Comparison of ENCODE assay signal across 8 cellular contexts in the genomic region with DNA sequence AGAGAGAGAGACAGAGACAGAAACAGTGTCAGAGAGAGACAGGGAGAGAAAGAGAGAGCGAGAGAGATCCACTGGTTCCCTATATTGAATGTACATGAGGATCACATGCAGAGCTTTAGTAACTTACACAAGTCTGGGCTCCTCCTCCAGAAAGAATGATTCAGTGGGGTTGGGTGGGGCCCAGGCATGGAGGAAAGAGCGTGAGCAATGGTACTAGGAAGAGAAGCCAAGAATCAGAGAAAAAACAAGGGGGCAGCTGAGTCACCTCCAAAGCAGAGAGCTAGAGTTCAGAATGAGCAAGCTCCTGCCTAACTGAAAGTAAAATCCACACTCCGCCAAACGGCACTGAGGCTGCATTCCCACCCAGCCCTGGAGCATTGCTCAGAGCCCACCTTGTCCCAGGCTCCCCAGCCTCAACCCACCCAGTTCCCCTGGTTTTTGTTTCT.
DNase-seq lines count a peak whose midpoint lies in the region; TF ChIP-seq lines count a peak whose summit lies in the region.

No MANE protein-coding gene starts in this region.

- H3K4me1 ChIP-seq in rectal smooth muscle tissue (ENCODE audit: control insufficient read depth, insufficient read depth, low read length) (peaks cover 4% of the 10 kb centered on the region), spleen (no peaks in the 10 kb centered on the region)

- no peak overlapping the region for H3K9ac ChIP-seq in rectal smooth muscle tissue (ENCODE audit: low read length)

- TF ChIP-seq CTCF in RWPE1 (conservative IDR thresholded peaks at IDR 0.05; ENCODE audit: low read depth) (no peak), spleen (IDR thresholded peaks at IDR 0.05 in 8 of 11, conservative IDR thresholded peaks at IDR 0.05 in 3 of 11) (no peak)

- H3K27ac ChIP-seq in RWPE1 (peak overlapping the region; percentile 97), rectal smooth muscle tissue (ENCODE audit: low read depth, low read length) (peak overlapping the region; percentile 54), spleen (no peak overlapping the region)

- TF ChIP-seq POLR2A in spleen (IDR thresholded peaks at IDR 0.05), result no peak

- intact Hi-C loops in spleen (cut with DNase I; ENCODE audit: low total_unique reads), result no loop called here

- in situ Hi-C loops in KBM-7 (cut with MboI; ENCODE audit: low pct_unique_long_range_greater_than_20kb, low sequenced_read_pairs), result no loop called here

- CTCF ChIA-PET in RWPE1 (lab: Yijun Ruan, JAX), result interaction anchor here (0.8 kb wide), 1 partner anchor 670 kb away, joined by 3 read pairs; a partner anchor contains a TSS

- H3K4me3 ChIP-seq in rectal smooth muscle tissue (ENCODE audit: low read length), result peak overlapping the region; percentile 51
- no peak overlapping the region for H3K4me3 ChIP-seq in spleen

- no peaks in the 10 kb centered on the region for H3K9me3 ChIP-seq in spleen

- POLR2A ChIA-PET in RWPE1 (lab: Yijun Ruan, JAX; ENCODE audit: low non-redundant PET), result no interaction called here

- no peaks in the 10 kb centered on the region for H3K36me3 ChIP-seq in rectal smooth muscle tissue (ENCODE audit: control insufficient read depth, insufficient read depth, low read length)
- H3K36me3 ChIP-seq in spleen, result no peaks in the 10 kb centered on the region

- DNase-seq in GOT3 (lab: John Stamatoyannopoulos, UW) (peak; percentile 61), RWPE1 (ENCODE audit: low spot score) (peak; percentile 91), fibroblast of peridontal ligament (ENCODE audit: extremely low read depth) (peak; percentile 98), KBM-7 (no peak), NCI-H2196 treated with DMSO at 0.1 percent for 48 hours (lab: John Stamatoyannopoulos, UW; ENCODE audit: unreplicated experiment) (no peak), spleen (no peak)
- DNase-seq in stimulated activated naive CD4-positive, alpha-beta T cell (lab: John Stamatoyannopoulos, UW), result no peak

- H3K27me3 ChIP-seq in rectal smooth muscle tissue (ENCODE audit: control insufficient read depth, insufficient read depth, low read length), result no peaks in the 10 kb centered on the region
- H3K27me3 ChIP-seq in spleen (replicated peaks in 1 of 7), result no peaks in the 10 kb centered on the region

- 65 to 75% (median 70%) methylated on average over 4 of the region's 4 CpGs for WGBS in spleen, 5 donors

Comparison
In these comparisons a context has a peak if more than half of its experiments do, and no peak if none do; other contexts are left out.
1. DNase-seq: peak in GOT3 (single experiment), RWPE1 (single experiment) and fibroblast of peridontal ligament (single experiment); none in KBM-7 (single experiment), NCI-H2196 treated with DMSO at 0.1 percent for 48 hours (single experiment), stimulated activated naive CD4-positive, alpha-beta T cell (0 of 6) and spleen (single experiment).
2. H3K27ac ChIP-seq: peak in RWPE1 (single experiment) and rectal smooth muscle tissue (single experiment); none in spleen (0 of 8).